ENCODE assay signal across 8 cellular contexts in genomic region chr19:54478677-54479266, GRCh38. TPM values are rescaled to one million over a fixed set of nuclear protein-coding genes. Genes with fewer than 3 reads are reported as not detected.
A peak's percentile ranks its signal among the peaks of the same experiment; 100 is the strongest.
DNase-seq lines count a peak whose midpoint lies in the region; ATAC-seq, FAIRE-seq and TF ChIP-seq lines count a peak whose summit lies in the region.

No MANE protein-coding gene starts in this region.

- peak; percentile 51 to 71; a peak in 3 of 4 replicates for TF ChIP-seq RAD21 in K562 (CRISPR knock-in tag; conservative IDR thresholded peaks at IDR 0.05 in 1 of 2, IDR thresholded peaks at IDR 0.05 in 1 of 2)

- ATAC-seq in K562 (peak; percentile 77), right lobe of liver (peak; percentile 37 to 55 (median 50)), HG02981 (IDR thresholded peaks at IDR 0.05; ENCODE audit: unreplicated experiment) (no peak), GM18868 (IDR thresholded peaks at IDR 0.05; ENCODE audit: unreplicated experiment) (no peak)

- no peaks in the 10 kb centered on the region for H3K9me1 ChIP-seq in K562 (ENCODE audit: control insufficient read depth, insufficient read depth, low read length)

- no peak overlapping the region for H3K4me2 ChIP-seq in K562 (ENCODE audit: insufficient read depth, low read length)

- peak; percentile 48 for DNase-seq in AG10803 (ENCODE audit: low read depth)
- peak; percentile 50 for DNase-seq in GM10266 (ENCODE audit: extremely low spot score)
- DNase-seq in NCI-H2196 treated with DMSO at 0.1 percent for 48 hours (lab: John Stamatoyannopoulos, UW; ENCODE audit: unreplicated experiment): peak; percentile 34
- peak in 3 of 4 experiments; percentile 44 to 67 (median 50) for DNase-seq in K562 (ENCODE audit: extremely low read depth in 1 of 4, low spot score in 3 of 4)
- DNase-seq in right lobe of liver: no peak
- no peak for DNase-seq in activated gamma-delta T cell (lab: John Stamatoyannopoulos, UW)

- CTCF ChIA-PET in K562 (lab: Yijun Ruan, JAX; ENCODE audit: low intra/inter-chr PET ratio): interaction anchor here (1.3 kb wide), 1 partner anchor 197 kb away, joined by 8 read pairs; no protein-coding TSS in a partner anchor

- peak; percentile 72 for TF ChIP-seq CTCF in AG10803 (conservative IDR thresholded peaks at IDR 0.05; ENCODE audit: low read length)
- peak; percentile 72 for TF ChIP-seq CTCF in GM10266 (IDR thresholded peaks at IDR 0.05; ENCODE audit: control insufficient read depth, insufficient read depth, low read depth, missing control alignments)
- peak; percentile 55 to 78 (median 66) for TF ChIP-seq CTCF in K562 (IDR thresholded peaks at IDR 0.05 in 2 of 3, conservative IDR thresholded peaks at IDR 0.05 in 1 of 3; ENCODE audit: insufficient read depth in 2 of 3, low read depth in 1 of 3, low read length in 3 of 3)
- TF ChIP-seq CTCF in right lobe of liver (IDR thresholded peaks at IDR 0.05): peak; percentile 20 to 55 (median 48)

- TF ChIP-seq EP300 in K562 (IDR thresholded peaks at IDR 0.05; ENCODE audit: low read length): no peak

- no peak overlapping the region for H3K4me3 ChIP-seq in AG10803 (ENCODE audit: low read length)
- H3K4me3 ChIP-seq in K562: no peak overlapping the region
- H3K4me3 ChIP-seq in right lobe of liver: no peak overlapping the region

- no peaks in the 10 kb centered on the region for H3K4me1 ChIP-seq in K562 (replicated peaks in 1 of 2; ENCODE audit: control insufficient read depth in 2 of 2, insufficient read depth in 2 of 2, low read length in 2 of 2)
- no peaks in the 10 kb centered on the region for H3K4me1 ChIP-seq in right lobe of liver

- H3K79me2 ChIP-seq in K562 (ENCODE audit: control insufficient read depth, insufficient read depth, low read length): no peaks in the 10 kb centered on the region

- 10% methylated on average over 10 of the region's 10 CpGs for WGBS in K562 (ENCODE audit: insufficient coverage, low coverage, missing lambda C conversion rate)
- 9% methylated on average over 10 of the region's 10 CpGs for WGBS in right lobe of liver (ENCODE audit: insufficient coverage, low coverage, low lambda C conversion rate, missing lambda C conversion rate)

- POLR2A ChIA-PET in K562 (lab: Yijun Ruan, JAX): no interaction called here

- peaks cover 2% of the 10 kb centered on the region; the same call in 1 of the 2 replicates for H4K20me1 ChIP-seq in K562 (replicated peaks; ENCODE audit: control insufficient read depth, insufficient read depth, low read length)

- in situ Hi-C loops in K562 (cut with MboI): no loop called here

- H3K9ac ChIP-seq in K562 (ENCODE audit: insufficient read depth in 1 of 2, low read depth in 2 of 2, low read length in 2 of 2): no peak overlapping the region

- no peak overlapping the region for H3K27ac ChIP-seq in K562 (ENCODE audit: extremely low read depth, low read depth, low read length)
- H3K27ac ChIP-seq in right lobe of liver: no peak overlapping the region

- peak; percentile 82 for FAIRE-seq in K562 (lab: Jason Lieb, UNC)

- peaks cover 7 to 16% of the 10 kb centered on the region in 2 experiments; a peak in 4 of 5 replicates for H3K27me3 ChIP-seq in K562 (ENCODE audit: control insufficient read depth in 2 of 2, insufficient read depth in 2 of 2, low read length in 2 of 2)
- H3K27me3 ChIP-seq in right lobe of liver: peaks cover 0 to 4% of the 10 kb centered on the region in 2 donors

- BruUV-seq in K562 (replicated peaks; lab: Mats Ljungman, UMichigan): no TSS peak

- intact Hi-C loops in K562 (cut with micrococcal nuclease): no loop called here
- intact Hi-C loops in right lobe of liver (cut with DNase I): no loop called here

- H2AFZ ChIP-seq in K562 (ENCODE audit: low read depth, low read length): no peak overlapping the region

- H3K36me3 ChIP-seq in K562 (ENCODE audit: control insufficient read depth, insufficient read depth, low read length) (no peaks in the 10 kb centered on the region), right lobe of liver (no peaks in the 10 kb centered on the region)

- no peak for TF ChIP-seq POLR2A in K562 (conservative IDR thresholded peaks at IDR 0.05)
- TF ChIP-seq POLR2A in right lobe of liver (IDR thresholded peaks at IDR 0.05): no peak

- no peaks in the 10 kb centered on the region for H3K9me3 ChIP-seq in K562 (replicated peaks; ENCODE audit: control insufficient read depth, insufficient read depth, low read depth, low read length)
- H3K9me3 ChIP-seq in right lobe of liver: no peaks in the 10 kb centered on the region

RNA-seq across cellular contexts. Expression of gene CDC42EP5, which starts 5.7 kb away (rescaled TPM):
- not detected in 2 replicates for total RNA-seq in K562 (2011; cell fraction: chromatin; rRNA removed; ENCODE audit: low replicate concordance)
- not detected in 2 replicates for total RNA-seq in K562 (2011; cell fraction: nucleolus; rRNA removed)
- not detected in 2 replicates for total RNA-seq in K562 (2011; cell fraction: nucleoplasm; rRNA removed)
- total RNA-seq in K562 (2014; rRNA removed) (not detected in 2 replicates), K562 (2014; rRNA removed; fragmentation: Illumina TruSeq; extraction: Trizol) (not detected in 2 replicates), K562 (2015; rRNA removed; fragmentation: Illumina TruSeq; extraction: Trizol) (not detected in 2 replicates), K562 (2021) (0.29 and 0.38 TPM in 2 replicates), right lobe of liver (1 to 10 TPM; 1.3 to 3.7 (median 2.0) TPM)
- polyA plus RNA-seq in K562 (2011; rRNA removed) (0.09 and 0.15 TPM in 2 replicates), K562 (2014; fragmentation: Illumina TruSeq; extraction: Trizol) (not detected in 2 replicates), K562 (2014; fragmentation: Nextera tagmentation; extraction: Ambion mirVana) (not detected), K562 (2014; rRNA removed) (0.96 TPM in 1 of 2 replicates, not detected in the other)
- 0.67 TPM in 1 of 2 replicates, not detected in the other for polyA plus RNA-seq in K562 (2011; cell fraction: cytosol; rRNA removed)
- 0.14 and 0.54 TPM in 2 replicates for polyA plus RNA-seq in K562 (2011; cell fraction: nucleus; rRNA removed)
- polyA plus RNA-seq in K562 (2012): 0.32 and 0.38 TPM in 2 replicates
- not detected in 2 replicates for polyA minus RNA-seq in K562 (2011; rRNA and poly(A)+ RNA removed)
- not detected in 2 replicates for polyA minus RNA-seq in K562 (2011; cell fraction: cytosol; rRNA and poly(A)+ RNA removed)
- not detected in 2 replicates for polyA minus RNA-seq in K562 (2011; cell fraction: nucleus; rRNA and poly(A)+ RNA removed)

RNA-seq across cellular contexts. Expression of gene LENG9, which starts 15.2 kb away (rescaled TPM):
- total RNA-seq in K562 (2011; cell fraction: chromatin; rRNA removed; ENCODE audit: low replicate concordance): 0.53 TPM in 1 of 2 replicates, not detected in the other
- 1.2 TPM in 2 replicates for total RNA-seq in K562 (2011; cell fraction: nucleolus; rRNA removed)
- total RNA-seq in K562 (2011; cell fraction: nucleoplasm; rRNA removed): 0.44 and 0.61 TPM in 2 replicates
- total RNA-seq in K562 (2014; rRNA removed): 0.64 and 1.6 TPM in 2 replicates
- total RNA-seq in K562 (2014; rRNA removed; fragmentation: Illumina TruSeq; extraction: Trizol): 0.10 TPM in 1 of 2 replicates, not detected in the other
- total RNA-seq in K562 (2015; rRNA removed; fragmentation: Illumina TruSeq; extraction: Trizol): 0.38 and 0.43 TPM in 2 replicates
- total RNA-seq in K562 (2021): 0.58 and 0.74 TPM in 2 replicates
- 0.11 and 0.12 TPM in 2 replicates for polyA plus RNA-seq in K562 (2011; rRNA removed)
- polyA plus RNA-seq in K562 (2011; cell fraction: cytosol; rRNA removed): 0.32 and 0.64 TPM in 2 replicates
- 0.24 and 0.43 TPM in 2 replicates for polyA plus RNA-seq in K562 (2011; cell fraction: nucleus; rRNA removed)
- polyA plus RNA-seq in K562 (2012): 0.35 and 0.48 TPM in 2 replicates
- polyA plus RNA-seq in K562 (2014; fragmentation: Illumina TruSeq; extraction: Trizol): 0.06 and 0.28 TPM in 2 replicates
- under 1 TPM; 0.23 to 0.34 TPM for polyA plus RNA-seq in K562 (2014; fragmentation: Nextera tagmentation; extraction: Ambion mirVana)
- polyA plus RNA-seq in K562 (2014; rRNA removed): 0.15 and 0.32 TPM in 2 replicates
- polyA minus RNA-seq in K562 (2011; rRNA and poly(A)+ RNA removed): 0.28 TPM in 1 of 2 replicates, not detected in the other
- 0.91 and 0.95 TPM in 2 replicates for polyA minus RNA-seq in K562 (2011; cell fraction: cytosol; rRNA and poly(A)+ RNA removed)
- 0.89 and 1.8 TPM in 2 replicates for polyA minus RNA-seq in K562 (2011; cell fraction: nucleus; rRNA and poly(A)+ RNA removed)
- 1 to 10 TPM; 1.5 to 5.7 (median 3.3) TPM for total RNA-seq in right lobe of liver

RNA-seq across cellular contexts. Expression of gene LAIR2, which starts 23.9 kb away (rescaled TPM):
- not detected in 2 replicates for total RNA-seq in K562 (2011; cell fraction: chromatin; rRNA removed; ENCODE audit: low replicate concordance)
- total RNA-seq in K562 (2011; cell fraction: nucleolus; rRNA removed): not detected in 2 replicates
- total RNA-seq in K562 (2011; cell fraction: nucleoplasm; rRNA removed): not detected in 2 replicates
- total RNA-seq in K562 (2014; rRNA removed) (not detected in 2 replicates), K562 (2014; rRNA removed; fragmentation: Illumina TruSeq; extraction: Trizol) (not detected in 2 replicates), K562 (2015; rRNA removed; fragmentation: Illumina TruSeq; extraction: Trizol) (not detected in 2 replicates), K562 (2021) (0.34 TPM in 1 of 2 replicates, not detected in the other), right lobe of liver (under 1 TPM in 1 of 6 experiments, not detected in 5; 0.38 TPM)
- polyA plus RNA-seq in K562 (2011; rRNA removed) (not detected in 2 replicates), K562 (2014; fragmentation: Illumina TruSeq; extraction: Trizol) (not detected in 2 replicates), K562 (2014; fragmentation: Nextera tagmentation; extraction: Ambion mirVana) (not detected), K562 (2014; rRNA removed) (not detected in 2 replicates)
- polyA plus RNA-seq in K562 (2011; cell fraction: cytosol; rRNA removed): not detected in 2 replicates
- not detected in 2 replicates for polyA plus RNA-seq in K562 (2011; cell fraction: nucleus; rRNA removed)
- polyA plus RNA-seq in K562 (2012): 0.29 TPM in 1 of 2 replicates, not detected in the other
- not detected in 2 replicates for polyA minus RNA-seq in K562 (2011; rRNA and poly(A)+ RNA removed)
- not detected in 2 replicates for polyA minus RNA-seq in K562 (2011; cell fraction: cytosol; rRNA and poly(A)+ RNA removed)
- not detected in 2 replicates for polyA minus RNA-seq in K562 (2011; cell fraction: nucleus; rRNA and poly(A)+ RNA removed)

RNA-seq across cellular contexts. Expression of gene LENG8, which starts 29.8 kb away (rescaled TPM):
- total RNA-seq in K562 (2011; cell fraction: chromatin; rRNA removed; ENCODE audit: low replicate concordance): 299 and 811 TPM in 2 replicates
- 301 and 324 TPM in 2 replicates for total RNA-seq in K562 (2011; cell fraction: nucleolus; rRNA removed)
- 310 and 346 TPM in 2 replicates for total RNA-seq in K562 (2011; cell fraction: nucleoplasm; rRNA removed)
- total RNA-seq in K562 (2014; rRNA removed) (32.2 and 36.0 TPM in 2 replicates), K562 (2014; rRNA removed; fragmentation: Illumina TruSeq; extraction: Trizol) (6.0 and 8.4 TPM in 2 replicates), K562 (2015; rRNA removed; fragmentation: Illumina TruSeq; extraction: Trizol) (16.3 and 17.2 TPM in 2 replicates), K562 (2021) (116 and 146 TPM in 2 replicates), right lobe of liver (10 to 100 TPM; 29.8 to 66.3 (median 41.1) TPM)
- polyA plus RNA-seq in K562 (2011; rRNA removed) (28.1 and 70.4 TPM in 2 replicates), K562 (2014; fragmentation: Illumina TruSeq; extraction: Trizol) (44.5 and 79.0 TPM in 2 replicates), K562 (2014; fragmentation: Nextera tagmentation; extraction: Ambion mirVana) (1 to 10 TPM in 1 of 2 experiments, under 1 TPM in 1; 0.74 to 2.3 TPM), K562 (2014; rRNA removed) (125 and 144 TPM in 2 replicates)
- polyA plus RNA-seq in K562 (2011; cell fraction: cytosol; rRNA removed): 32.2 and 33.2 TPM in 2 replicates
- polyA plus RNA-seq in K562 (2011; cell fraction: nucleus; rRNA removed): 546 and 794 TPM in 2 replicates
- 103 and 172 TPM in 2 replicates for polyA plus RNA-seq in K562 (2012)
- polyA minus RNA-seq in K562 (2011; rRNA and poly(A)+ RNA removed): 16.0 and 20.5 TPM in 2 replicates
- polyA minus RNA-seq in K562 (2011; cell fraction: cytosol; rRNA and poly(A)+ RNA removed): 21.1 and 33.8 TPM in 2 replicates
- 88.3 and 112 TPM in 2 replicates for polyA minus RNA-seq in K562 (2011; cell fraction: nucleus; rRNA and poly(A)+ RNA removed)

Comparison
In these comparisons a context has a peak if more than half of its experiments do, and no peak if none do; other contexts are left out.
1. DNase-seq: peak in AG10803 (single experiment), GM10266 (single experiment), NCI-H2196 treated with DMSO at 0.1 percent for 48 hours (single experiment) and K562 (3 of 4); none in right lobe of liver (0 of 3) and activated gamma-delta T cell (single experiment).
2. ATAC-seq: peak in K562 (single experiment) and right lobe of liver (4 of 4); none in HG02981 (single experiment) and GM18868 (single experiment).
3. Peak in every context shown above with its lines, with median percentiles within 50 percentile points of each other: CTCF ChIP-seq.